In genomic region chr12:68943848-68944247, GRCh38 we compare ENCODE assay signal across 38 cellular contexts.
"Had no signal": no experiment of that assay in that cellular context is flagged by ENCODE, and none has a peak within 500 bp of the region (broad histone marks: within the 10 kb centered on the region; RNA-seq: fewer than 3 reads in every experiment).

No MANE protein-coding gene starts in this region.

- H3K4me1 ChIP-seq: ascending aorta, colonic mucosa, lower lobe of right lung, psoas muscle, right atrium auricular region, vagina had no signal

- FAIRE-seq: kidney had no signal

- H3K9me3 ChIP-seq: ascending aorta, colonic mucosa, left lung, lower lobe of right lung, neutrophil, ovary, psoas muscle, right atrium auricular region, upper lobe of left lung, vagina had no signal

- H3K36me3 Mint-ChIP-seq: activated CD4-positive, alpha-beta memory T cell treated with anti-CD3 and anti-CD28 coated beads for 36 hours; activated naive CD4-positive, alpha-beta T cell treated with anti-CD3 and anti-CD28 coated beads, Interleukin-2, amount 10 ng/mL, durations not matched to agents 7 days and 5 days; activated naive CD8-positive, alpha-beta T cell treated with anti-CD3 and anti-CD28 coated beads, Interleukin-2, amount 10 ng/mL, durations not matched to agents 7 days and 5 days; brain; immature natural killer cell; stimulated activated memory B cell treated with anti-CD40 and anti-IgM and Interleukin-4, amounts not matched to agents 10 μg/mL and 1 μg/mL and 100 μg/mL, for 72 hours had no signal

- ATAC-seq: effector memory CD8-positive, alpha-beta T cell; esophagus mucosa; lower lobe of right lung; psoas muscle; stimulated activated memory B cell treated with anti-CD40 and anti-IgM and Interleukin-4, amounts not matched to agents 10 μg/mL and 1 μg/mL and 100 μg/mL, for 72 hours; stimulated activated naive CD8-positive, alpha-beta T cell treated with anti-CD3 and anti-CD28 coated beads, Interleukin-15, amount 100 ng/mL, for 72 hours had no signal

- H3K27me3 ChIP-seq: ascending aorta, cardiac muscle cell, colonic mucosa, left lung, neutrophil, ovary, right atrium auricular region, upper lobe of left lung, vagina had no signal

- H3K27ac Mint-ChIP-seq: activated CD4-positive, alpha-beta memory T cell treated with anti-CD3 and anti-CD28 coated beads for 36 hours; activated CD4-positive, alpha-beta T cell treated with anti-CD3 and anti-CD28 coated beads, Interleukin-2, amount 10 ng/mL, durations not matched to agents 24 days and 14 days; activated naive CD4-positive, alpha-beta T cell treated with anti-CD3 and anti-CD28 coated beads, Interleukin-2, amount 10 ng/mL, durations not matched to agents 7 days and 5 days; activated naive CD8-positive, alpha-beta T cell treated with anti-CD3 and anti-CD28 coated beads, Interleukin-2, amount 10 ng/mL, durations not matched to agents 7 days and 5 days; activated T-cell treated with anti-CD3 and anti-CD28 coated beads, Interleukin-2, amount 50 U/mL, for 24 hours; brain; effector memory CD8-positive, alpha-beta T cell; immature natural killer cell; nephron progenitor cell; stimulated activated memory B cell treated with anti-CD40 and anti-IgM and Interleukin-4, amounts not matched to agents 10 μg/mL and 1 μg/mL and 100 μg/mL, for 72 hours; stimulated activated naive CD8-positive, alpha-beta T cell treated with anti-CD3 and anti-CD28 coated beads, Interleukin-15, amount 100 ng/mL, for 72 hours had no signal

- DNase-seq: activated CD4-positive, alpha-beta memory T cell treated with anti-CD3 and anti-CD28 coated beads for 36 hours; activated CD4-positive, alpha-beta T cell treated with anti-CD3 and anti-CD28 coated beads, Interleukin-2, amount 10 ng/mL, durations not matched to agents 24 days and 14 days; activated CD4-positive, CD25-positive, alpha-beta regulatory T cell treated with anti-CD3 and anti-CD28 coated beads, Interleukin-2, amount 50 U/mL, for 72 hours; activated CD8-positive, alpha-beta memory T cell treated with anti-CD3 and anti-CD28 coated beads, Interleukin-2, amount 50 U/mL, for 48 hours; activated gamma-delta T cell; activated naive CD4-positive, alpha-beta T cell treated with anti-CD3 and anti-CD28 coated beads, Interleukin-2, amount 10 ng/mL, durations not matched to agents 7 days and 5 days; activated naive CD8-positive, alpha-beta T cell treated with anti-CD3 and anti-CD28 coated beads, Interleukin-2, amount 10 ng/mL, durations not matched to agents 7 days and 5 days; activated T-cell treated with anti-CD3 and anti-CD28 coated beads, Interleukin-2, amount 50 U/mL, for 24 hours; cerebellar nuclear complex; colonic mucosa; effector memory CD8-positive, alpha-beta T cell; foreskin fibroblast; head of caudate nucleus; hypothalamus; immature natural killer cell; kidney; left lung; lower lobe of right lung; mesenchymal stem cell; nephron progenitor cell; ovary; psoas muscle; stimulated activated CD4-positive, alpha-beta T cell treated with anti-CD3 and anti-CD28 coated beads, Interleukin-1b, Interleukin-23, amount 100 ng/mL, for 48 hours; stimulated activated CD4-positive, alpha-beta T cell treated with anti-CD3 and anti-CD28 coated beads, Interleukin-4, amount 100 ng/mL, for 4 hours; stimulated activated CD8-positive, alpha-beta memory T cell treated with anti-CD3 and anti-CD28 coated beads, Interleukin-4, amount 100 ng/mL, for 48 hours; stimulated activated naive CD8-positive, alpha-beta T cell treated with anti-CD3 and anti-CD28 coated beads, Interleukin-15, amount 100 ng/mL, for 72 hours; substantia nigra; T-helper 2 cell; upper lobe of left lung had no signal

- H3K27ac ChIP-seq: ascending aorta, cardiac muscle cell, colonic mucosa, left lung, lower lobe of right lung, neutrophil, ovary, psoas muscle, right atrium auricular region, upper lobe of left lung, vagina had no signal

- H3K4me3 ChIP-seq: ascending aorta, cardiac muscle cell, colonic mucosa, left lung, lower lobe of right lung, ovary, psoas muscle, right atrium auricular region, smooth muscle cell, upper lobe of left lung, vagina had no signal

- H3K27me3 Mint-ChIP-seq: activated CD4-positive, alpha-beta memory T cell treated with anti-CD3 and anti-CD28 coated beads for 36 hours; stimulated activated memory B cell treated with anti-CD40 and anti-IgM and Interleukin-4, amounts not matched to agents 10 μg/mL and 1 μg/mL and 100 μg/mL, for 72 hours had no signal

- H3K9me3 Mint-ChIP-seq: activated CD4-positive, alpha-beta memory T cell treated with anti-CD3 and anti-CD28 coated beads for 36 hours; activated CD4-positive, alpha-beta T cell treated with anti-CD3 and anti-CD28 coated beads, Interleukin-2, amount 10 ng/mL, durations not matched to agents 24 days and 14 days; activated naive CD4-positive, alpha-beta T cell treated with anti-CD3 and anti-CD28 coated beads, Interleukin-2, amount 10 ng/mL, durations not matched to agents 7 days and 5 days; activated naive CD8-positive, alpha-beta T cell treated with anti-CD3 and anti-CD28 coated beads, Interleukin-2, amount 10 ng/mL, durations not matched to agents 7 days and 5 days; activated T-cell treated with anti-CD3 and anti-CD28 coated beads, Interleukin-2, amount 50 U/mL, for 24 hours; brain; effector memory CD8-positive, alpha-beta T cell; immature natural killer cell; nephron progenitor cell; stimulated activated memory B cell treated with anti-CD40 and anti-IgM and Interleukin-4, amounts not matched to agents 10 μg/mL and 1 μg/mL and 100 μg/mL, for 72 hours; stimulated activated naive CD8-positive, alpha-beta T cell treated with anti-CD3 and anti-CD28 coated beads, Interleukin-15, amount 100 ng/mL, for 72 hours had no signal

- H3K36me3 ChIP-seq: ascending aorta, cardiac muscle cell, colonic mucosa, left lung, lower lobe of right lung, neutrophil, ovary, right atrium auricular region, upper lobe of left lung, vagina had no signal

- H3K4me3 Mint-ChIP-seq: activated CD4-positive, alpha-beta memory T cell treated with anti-CD3 and anti-CD28 coated beads for 36 hours; activated CD4-positive, alpha-beta T cell treated with anti-CD3 and anti-CD28 coated beads, Interleukin-2, amount 10 ng/mL, durations not matched to agents 24 days and 14 days; activated naive CD4-positive, alpha-beta T cell treated with anti-CD3 and anti-CD28 coated beads, Interleukin-2, amount 10 ng/mL, durations not matched to agents 7 days and 5 days; activated naive CD8-positive, alpha-beta T cell treated with anti-CD3 and anti-CD28 coated beads, Interleukin-2, amount 10 ng/mL, durations not matched to agents 7 days and 5 days; activated T-cell treated with anti-CD3 and anti-CD28 coated beads, Interleukin-2, amount 50 U/mL, for 24 hours; brain; effector memory CD8-positive, alpha-beta T cell; immature natural killer cell; nephron progenitor cell; stimulated activated memory B cell treated with anti-CD40 and anti-IgM and Interleukin-4, amounts not matched to agents 10 μg/mL and 1 μg/mL and 100 μg/mL, for 72 hours; stimulated activated naive CD8-positive, alpha-beta T cell treated with anti-CD3 and anti-CD28 coated beads, Interleukin-15, amount 100 ng/mL, for 72 hours had no signal

- H3K4me1 Mint-ChIP-seq: activated naive CD4-positive, alpha-beta T cell treated with anti-CD3 and anti-CD28 coated beads, Interleukin-2, amount 10 ng/mL, durations not matched to agents 7 days and 5 days; activated naive CD8-positive, alpha-beta T cell treated with anti-CD3 and anti-CD28 coated beads, Interleukin-2, amount 10 ng/mL, durations not matched to agents 7 days and 5 days; brain; immature natural killer cell; nephron progenitor cell; stimulated activated memory B cell treated with anti-CD40 and anti-IgM and Interleukin-4, amounts not matched to agents 10 μg/mL and 1 μg/mL and 100 μg/mL, for 72 hours had no signal

- H3K4me2 ChIP-seq: smooth muscle cell had no signal
